ENCODE assay signal across 9 cellular contexts in genomic region chr6:39137235-39137634, GRCh38. TPM values are rescaled to one million over a fixed set of nuclear protein-coding genes. Genes with fewer than 3 reads are reported as not detected.
DNase-seq lines count a peak whose midpoint lies in the region; ATAC-seq and TF ChIP-seq lines count a peak whose summit lies in the region.
"Had no signal": no experiment of that assay in that cellular context is flagged by ENCODE, and none has a peak within 500 bp of the region (broad histone marks: within the 10 kb centered on the region; RNA-seq: fewer than 3 reads in every experiment).

No MANE protein-coding gene starts in this region.

- no peaks in the 10 kb centered on the region for H3K79me1 ChIP-seq in IMR-90 (ENCODE audit: low read depth in 1 of 2, low read length in 2 of 2)

- POLR2A ChIA-PET in IMR-90 (lab: Charles Lee; ENCODE audit: unreplicated experiment), result no interaction called here

- ATAC-seq in IMR-90 (ENCODE audit: low read depth) (peak; percentile 65), GM18873 (IDR thresholded peaks at IDR 0.05; ENCODE audit: low FRiP score, unreplicated experiment) (no peak), HG03469 (IDR thresholded peaks at IDR 0.05; ENCODE audit: unreplicated experiment) (no peak), psoas muscle (no peak), HG03460 (IDR thresholded peaks at IDR 0.05; ENCODE audit: unreplicated experiment) (no peak)

- no TSS peak for BruUV-seq in IMR-90 (replicated peaks; lab: Mats Ljungman, UMichigan)

- H3K4me1 Mint-ChIP-seq in activated naive CD4-positive, alpha-beta T cell treated with anti-CD3 and anti-CD28 coated beads, Interleukin-2, amount 10 ng/mL, durations not matched to agents 7 days and 5 days, result no peaks in the 10 kb centered on the region

- in situ Hi-C loops in IMR-90 (cut with MboI; ENCODE audit: low sequenced_read_pairs), result no loop called here

- no peak overlapping the region for H3K4me3 ChIP-seq in AG10803 (ENCODE audit: low read length)
- H3K4me3 ChIP-seq in IMR-90 (ENCODE audit: insufficient read depth, low read depth, low read length), result no peak overlapping the region
- H3K4me3 ChIP-seq in psoas muscle, result no peak overlapping the region

- H3K9ac ChIP-seq in IMR-90 (ENCODE audit: low read depth, low read length), result no peak overlapping the region
- H3K9ac ChIP-seq: parathyroid adenoma had no signal

- intact Hi-C loops in IMR-90 (cut with micrococcal nuclease), result loop anchor here (1.0 kb wide), 1 partner anchor 49 kb away; no protein-coding TSS in a partner anchor
- intact Hi-C loops in psoas muscle (cut with DNase I), result no loop called here

- H2BK5ac ChIP-seq in IMR-90 (ENCODE audit: low read depth, low read length, poor library complexity, severe bottlenecking), result no peak overlapping the region

- no peak overlapping the region for H3K23ac ChIP-seq in IMR-90 (ENCODE audit: low read depth, low read length)

- H3K4me3 Mint-ChIP-seq in activated naive CD4-positive, alpha-beta T cell treated with anti-CD3 and anti-CD28 coated beads, Interleukin-2, amount 10 ng/mL, durations not matched to agents 7 days and 5 days, result no peak overlapping the region

- DNase-seq in AG10803 (ENCODE audit: low read depth) (peak; percentile 9), IMR-90 (peak; percentile 41), kidney tubule cell (ENCODE audit: low spot score) (peak; percentile 42), psoas muscle (no peak)
- DNase-seq in activated naive CD4-positive, alpha-beta T cell treated with anti-CD3 and anti-CD28 coated beads, Interleukin-2, amount 10 ng/mL, durations not matched to agents 7 days and 5 days, result peak; percentile 75

- no peaks in the 10 kb centered on the region for H3K36me3 ChIP-seq in IMR-90 (ENCODE audit: control insufficient read depth, insufficient read depth, low read length)
- no peaks in the 10 kb centered on the region for H3K36me3 ChIP-seq in psoas muscle (ENCODE audit: insufficient read depth in 1 of 2, low read depth in 1 of 2)

- H3K27me3 ChIP-seq in IMR-90 (ENCODE audit: control insufficient read depth, insufficient read depth, low read length), result no peaks in the 10 kb centered on the region
- peaks cover 0 to 10% (median 1%) of the 10 kb centered on the region in 3 donors for H3K27me3 ChIP-seq in psoas muscle (ENCODE audit: insufficient read depth in 3 of 3, low read length in 2 of 3)

- H4K5ac ChIP-seq in IMR-90 (ENCODE audit: low read depth, low read length), result no peak overlapping the region

- H3K27ac ChIP-seq in IMR-90 (ENCODE audit: insufficient read depth, low read length) (no peak overlapping the region), psoas muscle (no peak overlapping the region)
- H3K27ac ChIP-seq: parathyroid adenoma had no signal

- H3K18ac ChIP-seq in IMR-90 (ENCODE audit: low read depth, low read length), result no peak overlapping the region

- no peak for TF ChIP-seq RAD21 in IMR-90 (IDR thresholded peaks at IDR 0.05; ENCODE audit: low read length)

- H2AK9ac ChIP-seq in IMR-90 (replicated peaks; ENCODE audit: low read depth, low read length, poor library complexity), result no peak overlapping the region

- TF ChIP-seq POLR2A in IMR-90 (IDR thresholded peaks at IDR 0.05; ENCODE audit: low read depth, low read length), result no peak

- no peak overlapping the region for H4K91ac ChIP-seq in IMR-90 (ENCODE audit: insufficient read depth, low read depth, low read length)

- H2AK5ac ChIP-seq in IMR-90 (ENCODE audit: low read depth, low read length), result no peak overlapping the region

- no peak overlapping the region for H3K56ac ChIP-seq in IMR-90 (ENCODE audit: extremely low read depth, insufficient read depth, low read length)

- H3K9me3 ChIP-seq in IMR-90 (ENCODE audit: control insufficient read depth, insufficient read depth, low read length) (no peaks in the 10 kb centered on the region), psoas muscle (peaks cover 11% of the 10 kb centered on the region)

- H4K8ac ChIP-seq in IMR-90 (ENCODE audit: low read depth in 2 of 2, low read length in 2 of 2), result no peak overlapping the region

- no peak overlapping the region for H2AFZ ChIP-seq in IMR-90 (replicated peaks; ENCODE audit: low read length, poor library complexity)
- H2AFZ ChIP-seq: parathyroid adenoma had no signal

- no peak overlapping the region for H3K4ac ChIP-seq in IMR-90 (ENCODE audit: low read depth, low read length)

- no peak overlapping the region for H3K4me2 ChIP-seq in IMR-90 (ENCODE audit: low read depth, low read length)

- no peak overlapping the region for H2BK20ac ChIP-seq in IMR-90 (ENCODE audit: low read depth, low read length)

- H2BK120ac ChIP-seq in IMR-90 (ENCODE audit: low read depth, low read length), result no peak overlapping the region

- no peaks in the 10 kb centered on the region for H3K9me1 ChIP-seq in IMR-90 (ENCODE audit: insufficient read depth, low read length)

- H3K4me1 ChIP-seq in IMR-90 (ENCODE audit: control insufficient read depth, insufficient read depth, low read length), result no peaks in the 10 kb centered on the region
- no peaks in the 10 kb centered on the region for H3K4me1 ChIP-seq in psoas muscle
- H3K4me1 ChIP-seq: parathyroid adenoma had no signal

- no peaks in the 10 kb centered on the region for H3K36me3 Mint-ChIP-seq in activated naive CD4-positive, alpha-beta T cell treated with anti-CD3 and anti-CD28 coated beads, Interleukin-2, amount 10 ng/mL, durations not matched to agents 7 days and 5 days

- WGBS in IMR-90 (ENCODE audit: extremely low coverage in 2 of 2, insufficient read length in 1 of 2), 2 experiments, result no CpG with 5 or more reads among the region's 2 CpGs
- 16 to 33% (median 24%) methylated on average over 2 of the region's 2 CpGs for WGBS in psoas muscle, 3 donors

- peaks cover 1% of the 10 kb centered on the region for H3K9me3 Mint-ChIP-seq in activated naive CD4-positive, alpha-beta T cell treated with anti-CD3 and anti-CD28 coated beads, Interleukin-2, amount 10 ng/mL, durations not matched to agents 7 days and 5 days

- TF ChIP-seq CTCF in AG10803 (conservative IDR thresholded peaks at IDR 0.05; ENCODE audit: low read length), result no peak
- no peak for TF ChIP-seq CTCF in IMR-90 (conservative IDR thresholded peaks at IDR 0.05; ENCODE audit: low read depth, low read length)
- no peak for TF ChIP-seq CTCF in psoas muscle (IDR thresholded peaks at IDR 0.05)

- H3K27me3 Mint-ChIP-seq in activated naive CD4-positive, alpha-beta T cell treated with anti-CD3 and anti-CD28 coated beads, Interleukin-2, amount 10 ng/mL, durations not matched to agents 7 days and 5 days, result peaks cover 9% of the 10 kb centered on the region

- H2BK15ac ChIP-seq in IMR-90 (ENCODE audit: low read depth, low read length), result no peak overlapping the region

- H4K20me1 ChIP-seq in IMR-90 (ENCODE audit: insufficient read depth, low read length), result no peaks in the 10 kb centered on the region

- H3K27ac Mint-ChIP-seq in activated naive CD4-positive, alpha-beta T cell treated with anti-CD3 and anti-CD28 coated beads, Interleukin-2, amount 10 ng/mL, durations not matched to agents 7 days and 5 days, result no peak overlapping the region

- H3K14ac ChIP-seq in IMR-90 (replicated peaks; ENCODE audit: low read depth, low read length), result no peak overlapping the region

- CTCF ChIA-PET in IMR-90 (lab: Yijun Ruan, JAX), result interaction anchor here (1.2 kb wide), 1 partner anchor 15 kb away, joined by 5 read pairs; no protein-coding TSS in a partner anchor
- CTCF ChIA-PET in activated naive CD4-positive, alpha-beta T cell treated with anti-CD3 and anti-CD28 coated beads, Interleukin-2, amount 10 ng/mL, durations not matched to agents 7 days and 5 days (lab: Charles Lee), result interaction anchor here (0.7 to 1.3 kb wide), 3 partner anchors 9 to 169 kb away, joined by 3 to 4 read pairs (median 3); no protein-coding TSS in a partner anchor

- dilution Hi-C loops in IMR-90 (cut with HindIII; ENCODE audit: low sequenced_read_pairs, unreplicated experiment), result no loop called here

TF ChIP-seq in IMR-90, 13 proteins besides CTCF, POLR2A, EP300 and RAD21:
- TF ChIP-seq CEBPB (IDR thresholded peaks at IDR 0.05; ENCODE audit: low read depth, low read length), result peak; percentile 56; the same call in 1 of the 2 replicates
- TF ChIP-seq BHLHE40 (IDR thresholded peaks at IDR 0.05; ENCODE audit: low read depth, low read length), result no peak

RNA-seq across cellular contexts. Expression of gene SAYSD1, which starts 22.2 kb away (rescaled TPM):
- total RNA-seq in IMR-90 (2012; rRNA removed) (5.9 and 9.4 TPM in 2 replicates), psoas muscle (1 to 10 TPM; 4.8 to 8.2 (median 5.5) TPM)
- polyA plus RNA-seq in IMR-90 (2012; rRNA removed) (5.7 and 6.5 TPM in 2 replicates), psoas muscle (10 to 100 TPM in 1 of 3 donors, 1 to 10 TPM in 2; 5.4 to 12.4 (median 9.2) TPM)
- 4.0 and 4.5 TPM in 2 replicates for polyA plus RNA-seq in IMR-90 (2012; cell fraction: cytosol; rRNA removed)
- polyA plus RNA-seq in IMR-90 (2012; cell fraction: nucleus; rRNA removed; ENCODE audit: low replicate concordance), result 1.9 and 6.5 TPM in 2 replicates

Comparison
In these comparisons a context has a peak if more than half of its experiments do, and no peak if none do; other contexts are left out.
1. DNase-seq: peak in AG10803 (single experiment), IMR-90 (single experiment), activated naive CD4-positive, alpha-beta T cell treated with anti-CD3 and anti-CD28 coated beads, Interleukin-2, amount 10 ng/mL, durations not matched to agents 7 days and 5 days (single experiment) and kidney tubule cell (single experiment); none in psoas muscle (0 of 2).